ENCODE assay signal across 21 cellular contexts in genomic region chr18:1542230-1542774, GRCh38.
DNase-seq lines count a peak whose midpoint lies in the region; ATAC-seq, FAIRE-seq and TF ChIP-seq lines count a peak whose summit lies in the region.
"Had no signal": no experiment of that assay in that cellular context is flagged by ENCODE, and none has a peak within 500 bp of the region (broad histone marks: within the 10 kb centered on the region; RNA-seq: fewer than 3 reads in every experiment).

No MANE protein-coding gene starts in this region.

- no peaks in the 10 kb centered on the region for H3K9me3 ChIP-seq in K562 (replicated peaks; ENCODE audit: control insufficient read depth, insufficient read depth, low read depth, low read length)
- no peaks in the 10 kb centered on the region for H3K9me3 ChIP-seq in upper lobe of right lung
- H3K9me3 ChIP-seq: HAP-1 had no signal

- no peak for TF ChIP-seq RAD21 in K562 (CRISPR knock-in tag; conservative IDR thresholded peaks at IDR 0.05 in 1 of 2, IDR thresholded peaks at IDR 0.05 in 1 of 2)

- POLR2A ChIA-PET in K562 (lab: Yijun Ruan, JAX): interaction anchor here (1.0 kb wide), 1 partner anchor 22 kb away, joined by 3 read pairs; no protein-coding TSS in a partner anchor

- CTCF ChIA-PET in K562 (lab: Yijun Ruan, JAX; ENCODE audit: low intra/inter-chr PET ratio): no interaction called here

- H2AFZ ChIP-seq in K562 (ENCODE audit: low read depth, low read length): no peak overlapping the region

- no peak for TF ChIP-seq POLR2A in K562 (conservative IDR thresholded peaks at IDR 0.05)

- no peak for TF ChIP-seq CTCF in K562 (IDR thresholded peaks at IDR 0.05 in 2 of 3, conservative IDR thresholded peaks at IDR 0.05 in 1 of 3; ENCODE audit: insufficient read depth in 2 of 3, low read depth in 1 of 3, low read length in 3 of 3)
- no peak for TF ChIP-seq CTCF in upper lobe of right lung (IDR thresholded peaks at IDR 0.05)

- BruUV-seq in K562 (replicated peaks; lab: Mats Ljungman, UMichigan): no TSS peak

- H3K79me2 ChIP-seq in K562 (ENCODE audit: control insufficient read depth, insufficient read depth, low read length): no peaks in the 10 kb centered on the region

- no peaks in the 10 kb centered on the region for H4K20me1 ChIP-seq in K562 (replicated peaks; ENCODE audit: control insufficient read depth, insufficient read depth, low read length)

- in situ Hi-C loops in K562 (cut with MboI): no loop called here

- intact Hi-C loops in K562 (cut with micrococcal nuclease) (no loop called here), upper lobe of right lung (cut with DNase I) (no loop called here)

- no peak overlapping the region for H3K4me3 ChIP-seq in K562
- H3K4me3 ChIP-seq in upper lobe of right lung: no peak overlapping the region
- H3K4me3 ChIP-seq: HAP-1 had no signal

- no peak overlapping the region for H3K27ac ChIP-seq in K562 (ENCODE audit: extremely low read depth, low read depth, low read length)
- H3K27ac ChIP-seq in upper lobe of right lung: no peak overlapping the region

- no peak overlapping the region for H3K4me2 ChIP-seq in K562 (ENCODE audit: insufficient read depth, low read length)

- no peaks in the 10 kb centered on the region for H3K36me3 ChIP-seq in K562 (ENCODE audit: control insufficient read depth, insufficient read depth, low read length)
- no peaks in the 10 kb centered on the region for H3K36me3 ChIP-seq in upper lobe of right lung
- H3K36me3 ChIP-seq: HAP-1 had no signal

- H3K27me3 ChIP-seq in K562 (ENCODE audit: control insufficient read depth in 2 of 2, insufficient read depth in 2 of 2, low read length in 2 of 2): no peaks in the 10 kb centered on the region
- H3K27me3 ChIP-seq in upper lobe of right lung: no peaks in the 10 kb centered on the region

- peak; percentile 67 for ATAC-seq in GM18858 (IDR thresholded peaks at IDR 0.05; ENCODE audit: unreplicated experiment)
- peak; percentile 94 for ATAC-seq in HG02610 (IDR thresholded peaks at IDR 0.05; ENCODE audit: unreplicated experiment)
- ATAC-seq in HG03442 (IDR thresholded peaks at IDR 0.05; ENCODE audit: unreplicated experiment): peak; percentile 63
- ATAC-seq in K562: no peak
- no peak for ATAC-seq in GM21423 (IDR thresholded peaks at IDR 0.05; ENCODE audit: unreplicated experiment)
- no peak for ATAC-seq in GM18511 (IDR thresholded peaks at IDR 0.05; ENCODE audit: unreplicated experiment)
- ATAC-seq in upper lobe of right lung: no peak
- no peak for ATAC-seq in HG02798 (IDR thresholded peaks at IDR 0.05; ENCODE audit: poor library complexity, unreplicated experiment)

- no peak for TF ChIP-seq EP300 in K562 (IDR thresholded peaks at IDR 0.05; ENCODE audit: low read length)

- no peak for FAIRE-seq in K562 (lab: Jason Lieb, UNC)
- FAIRE-seq: G401.6, GM12892, GM19239, H54 had no signal

- H3K9ac ChIP-seq in K562 (ENCODE audit: insufficient read depth in 1 of 2, low read depth in 2 of 2, low read length in 2 of 2): no peak overlapping the region

- DNase-seq in K562 (ENCODE audit: extremely low read depth in 1 of 4, low spot score in 3 of 4) (no peak), upper lobe of right lung (no peak)
- DNase-seq: C1 segment of cervical spinal cord; Calu3; CD4-positive, alpha-beta memory T cell; COR-L47; DMS53; DND-41; GOT3; HFFc6 had no signal

- 35% methylated on average over 2 of the region's 2 CpGs for WGBS in K562 (ENCODE audit: insufficient coverage, low coverage, missing lambda C conversion rate)

- no peaks in the 10 kb centered on the region for H3K4me1 ChIP-seq in K562 (replicated peaks in 1 of 2; ENCODE audit: control insufficient read depth in 2 of 2, insufficient read depth in 2 of 2, low read length in 2 of 2)
- H3K4me1 ChIP-seq in upper lobe of right lung: no peaks in the 10 kb centered on the region
- H3K4me1 ChIP-seq: HAP-1 had no signal

- no peaks in the 10 kb centered on the region for H3K9me1 ChIP-seq in K562 (ENCODE audit: control insufficient read depth, insufficient read depth, low read length)

TF ChIP-seq in K562, 482 proteins besides CTCF, POLR2A, EP300 and RAD21:
- TF ChIP-seq ZBTB49 (CRISPR knock-in tag; IDR thresholded peaks at IDR 0.05; ENCODE audit: borderline replicate concordance) (no peak), PCBP2 (IDR thresholded peaks at IDR 0.05; ENCODE audit: low read depth, low read length, poor library complexity, severe bottlenecking) (peak; percentile 32), ZBTB7A (IDR thresholded peaks at IDR 0.05; ENCODE audit: borderline replicate concordance, control insufficient read depth, low read depth, low read length) (no peak), HNRNPK (IDR thresholded peaks at IDR 0.05; ENCODE audit: low read depth, low read length, poor library complexity, severe bottlenecking) (peak; percentile 66), PCBP1 (IDR thresholded peaks at IDR 0.05; ENCODE audit: low read depth, low read length, poor library complexity, severe bottlenecking) (peak; percentile 89)

Comparison
In these comparisons a context has a peak if more than half of its experiments do, and no peak if none do; other contexts are left out.
1. ATAC-seq: peak in GM18858 (single experiment), HG02610 (single experiment) and HG03442 (single experiment); none in K562 (single experiment), GM21423 (single experiment), GM18511 (single experiment), upper lobe of right lung (single experiment) and HG02798 (single experiment).